In the genomic region with DNA sequence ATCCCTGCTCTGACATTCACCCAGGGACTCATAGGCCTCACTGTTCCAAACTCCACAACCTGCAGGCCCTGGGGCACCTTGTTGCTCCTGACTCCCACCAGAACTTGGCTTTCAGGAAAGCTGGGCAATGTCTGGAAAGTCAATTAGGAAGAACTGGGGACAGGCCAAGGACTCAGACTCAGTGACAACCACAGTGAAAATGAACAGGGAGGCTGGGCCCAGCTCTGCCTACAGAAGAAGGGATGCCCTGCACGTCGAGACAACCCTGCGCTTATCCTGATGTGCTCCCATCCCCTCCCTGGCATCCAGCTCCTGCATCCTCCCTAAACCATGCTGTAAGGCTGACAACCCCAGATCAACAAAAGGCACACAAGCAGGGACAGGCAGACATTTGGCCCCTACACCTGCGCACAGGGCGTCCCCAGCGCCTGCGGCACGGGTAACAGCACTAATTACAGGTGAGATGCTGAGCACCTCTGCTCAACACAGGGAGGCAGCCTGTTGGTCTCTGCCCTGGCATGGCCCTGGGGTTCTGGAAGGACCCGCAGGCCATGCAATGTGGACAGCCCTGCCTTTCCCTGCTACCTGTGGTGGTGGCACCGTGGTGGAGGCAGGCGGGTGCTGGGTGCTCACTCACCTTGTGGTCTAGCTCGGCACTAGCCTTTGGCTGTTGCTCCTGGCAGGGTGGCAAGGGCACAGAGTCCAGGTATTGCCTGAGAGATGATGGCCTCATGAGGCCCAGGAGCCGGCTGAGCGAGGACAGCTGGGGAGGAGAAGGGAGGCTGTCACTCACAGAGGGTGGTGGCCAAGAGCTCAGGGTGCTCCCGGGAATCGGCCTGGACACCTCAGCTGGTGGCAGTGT, we compare ENCODE assay signal across 1 cellular context.
TF ChIP-seq lines count a peak whose summit lies in the region.

No MANE protein-coding gene starts in this region.

TF ChIP-seq in HepG2, 621 proteins besides CTCF, POLR2A, EP300 and RAD21:
- TF ChIP-seq KLF13 (CRISPR knock-in tag; IDR thresholded peaks at IDR 0.05) (no peak), ZNF263 (CRISPR knock-in tag; IDR thresholded peaks at IDR 0.05) (0 out of 2 replicates have a peak, but pooled peaks have one; percentile 15)
